In genomic region chr11:58688779-58689503, GRCh38 we compare ENCODE assay signal across 27 cellular contexts. TPM values are rescaled to one million over a fixed set of nuclear protein-coding genes. Genes with fewer than 3 reads are reported as not detected.
DNase-seq lines count a peak whose midpoint lies in the region; ATAC-seq and FAIRE-seq lines count a peak whose summit lies in the region.
"Had no signal": no experiment of that assay in that cellular context is flagged by ENCODE, and none has a peak within 500 bp of the region (broad histone marks: within the 10 kb centered on the region; RNA-seq: fewer than 3 reads in every experiment).

No MANE protein-coding gene starts in this region.

- H3K27ac ChIP-seq in CD4-positive, CD25-positive, alpha-beta regulatory T cell (ENCODE audit: insufficient read depth, low read length, poor library complexity, severe bottlenecking), result no peak overlapping the region
- H3K27ac ChIP-seq: prostate gland, uterus, VCaP had no signal

- peak overlapping the region in 2 of 3 donors; percentile 5 to 27 for H3K27ac Mint-ChIP-seq in CD4-positive, CD25-positive, alpha-beta regulatory T cell
- H3K27ac Mint-ChIP-seq: activated CD4-positive, alpha-beta memory T cell treated with anti-CD3 and anti-CD28 coated beads, Interleukin-2, amount 10 ng/mL, durations not matched to agents 7 days and 5 days; activated T-cell treated with anti-CD3 and anti-CD28 coated beads, Interleukin-2, amount 50 U/mL, for 24 hours had no signal

- no peaks in the 10 kb centered on the region for H3K36me3 ChIP-seq in CD4-positive, CD25-positive, alpha-beta regulatory T cell (ENCODE audit: control insufficient read depth, insufficient read depth, low read length)
- H3K36me3 ChIP-seq: prostate gland, uterus had no signal

- peaks cover 0 to 12% (median 0%) of the 10 kb centered on the region in 4 donors for H3K4me1 Mint-ChIP-seq in CD4-positive, CD25-positive, alpha-beta regulatory T cell
- H3K4me1 Mint-ChIP-seq: activated CD4-positive, alpha-beta memory T cell treated with anti-CD3 and anti-CD28 coated beads, Interleukin-2, amount 10 ng/mL, durations not matched to agents 7 days and 5 days; neural crest cell had no signal

- no peaks in the 10 kb centered on the region for H3K9me3 ChIP-seq in CD4-positive, CD25-positive, alpha-beta regulatory T cell (ENCODE audit: control insufficient read depth in 2 of 2, low read length in 2 of 2)
- H3K9me3 ChIP-seq: prostate gland, uterus had no signal

- ATAC-seq in CD4-positive, CD25-positive, alpha-beta regulatory T cell (ENCODE audit: low read depth in 2 of 2), result no peak
- ATAC-seq: GM12878 had no signal

- no peaks in the 10 kb centered on the region for H3K4me1 ChIP-seq in CD4-positive, CD25-positive, alpha-beta regulatory T cell (ENCODE audit: control insufficient read depth, insufficient read depth, low read length, poor library complexity, severe bottlenecking)
- H3K4me1 ChIP-seq: prostate gland, uterus had no signal

- H3K27me3 ChIP-seq in CD4-positive, CD25-positive, alpha-beta regulatory T cell (ENCODE audit: control insufficient read depth, insufficient read depth, low read length), result no peaks in the 10 kb centered on the region
- H3K27me3 ChIP-seq: uterus had no signal

- no peak for FAIRE-seq in frontal cortex (lab: Jason Lieb, UNC)
- FAIRE-seq: GM12878 had no signal

- H3K4me3 ChIP-seq in CD4-positive, CD25-positive, alpha-beta regulatory T cell (ENCODE audit: low read depth, low read length), result no peak overlapping the region
- H3K4me3 ChIP-seq: GM12878, prostate gland, uterus had no signal

- peaks cover 0 to 2% (median 0%) of the 10 kb centered on the region in 7 donors for H3K9me3 Mint-ChIP-seq in CD4-positive, CD25-positive, alpha-beta regulatory T cell
- H3K9me3 Mint-ChIP-seq: activated CD4-positive, alpha-beta memory T cell treated with anti-CD3 and anti-CD28 coated beads, Interleukin-2, amount 10 ng/mL, durations not matched to agents 7 days and 5 days; activated T-cell treated with anti-CD3 and anti-CD28 coated beads, Interleukin-2, amount 50 U/mL, for 24 hours had no signal

- no peak overlapping the region for H3K4me3 Mint-ChIP-seq in CD4-positive, CD25-positive, alpha-beta regulatory T cell
- H3K4me3 Mint-ChIP-seq: activated CD4-positive, alpha-beta memory T cell treated with anti-CD3 and anti-CD28 coated beads, Interleukin-2, amount 10 ng/mL, durations not matched to agents 7 days and 5 days; activated T-cell treated with anti-CD3 and anti-CD28 coated beads, Interleukin-2, amount 50 U/mL, for 24 hours; neural crest cell had no signal

- H3K27me3 Mint-ChIP-seq in CD4-positive, CD25-positive, alpha-beta regulatory T cell, result peaks cover 4% of the 10 kb centered on the region
- H3K27me3 Mint-ChIP-seq: activated T-cell treated with anti-CD3 and anti-CD28 coated beads, Interleukin-2, amount 50 U/mL, for 24 hours had no signal

- no peaks in the 10 kb centered on the region for H3K36me3 Mint-ChIP-seq in CD4-positive, CD25-positive, alpha-beta regulatory T cell

- DNase-seq in CD4-positive, CD25-positive, alpha-beta regulatory T cell, result no peak
- DNase-seq in HT1080 (ENCODE audit: low read depth) (peak; percentile 79), amniotic epithelial cell (ENCODE audit: low read depth) (peak; percentile 1), iris pigment epithelial cell (ENCODE audit: low read depth) (peak; percentile 12), NCI-H1092 treated with DMSO at 0.1 percent for 48 hours (lab: John Stamatoyannopoulos, UW) (no peak), frontal cortex (ENCODE audit: low spot score in 2 of 2) (no peak), NCI-H510A (lab: John Stamatoyannopoulos, UW) (no peak)
- DNase-seq in activated T-cell treated with anti-CD3 and anti-CD28 coated beads, Interleukin-2, amount 50 U/mL, for 1 hour, result no peak
- DNase-seq: activated CD4-positive, alpha-beta memory T cell treated with anti-CD3 and anti-CD28 coated beads, Interleukin-2, amount 10 ng/mL, durations not matched to agents 7 days and 5 days; activated naive CD4-positive, alpha-beta T cell treated with Interleukin-2 at 50 U/mL for 16 hours; activated T-cell treated with anti-CD3 and anti-CD28 coated beads, Interleukin-2, amount 50 U/mL, for 24 hours; anterior cingulate cortex; cerebellar nuclear complex; DMS153; effector CD4-positive, alpha-beta T cell; MV-4-11; NCI-H187; NCI-H446; SHP77 treated with DMSO at 0.1 percent for 48 hours; substantia nigra; uterus had no signal

RNA-seq across cellular contexts. Expression of gene GLYAT, which starts 42.8 kb away (rescaled TPM):
- not detected for total RNA-seq in CD4-positive, CD25-positive, alpha-beta regulatory T cell
- polyA plus RNA-seq in CD4-positive, CD25-positive, alpha-beta regulatory T cell, result not detected
- not detected in 2 replicates for total RNA-seq in HT1080 (2014; rRNA removed; shearing (Covaris generic))
- not detected in 2 replicates for polyA plus RNA-seq in HT1080 (2015; cell fraction: cytosol; rRNA removed)
- polyA plus RNA-seq in HT1080 (2015; cell fraction: nucleus; rRNA removed), result not detected in 2 replicates
- total RNA-seq in frontal cortex, result not detected
- total RNA-seq: activated CD4-positive, alpha-beta memory T cell treated with anti-CD3 and anti-CD28 coated beads, Interleukin-2, amount 10 ng/mL, durations not matched to agents 7 days and 5 days; H4; neural crest cell; prostate gland; T-helper 1 cell treated with Interleukin-12 subunit alpha and Interleukin-12 subunit beta and Interleukin-4 antibody, amounts not matched to agents 30 ng/mL and 1 ng/mL, for 36 hours; uterus had no signal
- polyA plus RNA-seq: GM12878 had no signal

Comparison
In these comparisons a context has a peak if more than half of its experiments do, and no peak if none do; other contexts are left out.
1. DNase-seq: peak in HT1080 (single experiment), amniotic epithelial cell (single experiment) and iris pigment epithelial cell (single experiment); none in CD4-positive, CD25-positive, alpha-beta regulatory T cell (0 of 3), NCI-H1092 treated with DMSO at 0.1 percent for 48 hours (single experiment), frontal cortex (0 of 2), activated T-cell treated with anti-CD3 and anti-CD28 coated beads, Interleukin-2, amount 50 U/mL, for 1 hour (single experiment) and NCI-H510A (single experiment).